Comparison of ENCODE assay signal across 7 cellular contexts in the genomic region with DNA sequence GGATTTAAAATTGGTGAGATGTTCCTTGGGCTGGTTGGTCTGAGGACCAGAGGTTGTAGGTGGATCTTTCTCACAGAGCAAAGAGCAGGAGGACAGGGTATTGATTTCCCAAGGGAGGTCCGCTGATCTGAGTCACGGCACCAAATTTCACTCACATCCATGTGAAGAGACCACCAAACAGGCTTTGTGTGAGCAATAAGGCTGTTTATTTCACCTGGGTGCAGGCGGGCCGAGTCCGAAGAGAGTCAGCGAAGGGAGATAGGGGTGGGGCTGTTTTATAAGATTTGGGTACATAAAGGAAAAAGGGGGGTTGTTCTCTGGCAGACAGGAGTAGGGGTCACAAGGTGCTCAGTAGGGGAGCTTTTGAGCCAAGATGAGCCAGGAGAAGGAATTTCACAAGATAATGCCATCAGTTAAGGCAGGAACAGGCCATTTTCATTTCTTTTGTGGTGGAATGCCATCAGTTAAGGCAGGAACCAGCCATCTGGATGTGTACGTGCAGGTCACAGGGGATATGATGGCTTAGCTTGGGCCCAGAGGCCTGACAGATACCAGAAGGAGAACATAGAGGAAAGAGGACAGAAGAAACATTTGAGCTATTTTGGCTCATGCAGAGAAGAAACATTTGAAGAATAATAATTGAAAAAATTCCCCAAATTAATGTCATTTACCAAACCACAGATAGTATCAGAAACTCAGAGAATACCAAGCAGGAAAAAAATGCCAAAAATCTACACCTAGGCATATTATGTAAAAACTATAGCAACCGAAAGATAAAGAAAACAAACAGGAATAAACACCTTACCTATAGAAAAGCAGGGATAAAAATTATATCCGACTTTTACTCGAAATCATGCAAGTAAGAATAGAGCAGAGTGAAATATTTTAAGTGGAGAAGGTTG.
DNase-seq lines count a peak whose midpoint lies in the region; ATAC-seq and TF ChIP-seq lines count a peak whose summit lies in the region.
"Not testable (repeated sequence)": the region's sequence is repeated elsewhere in the genome, so short reads cannot be mapped to it uniquely, and the experiment has no call there.

No MANE protein-coding gene starts in this region.

- not testable (repeated sequence) for H3K36me3 Mint-ChIP-seq in WTC11; endothelial cell (ENCODE audit: low read depth, unreplicated experiment)

- H3K9ac ChIP-seq in ES-I3 (ENCODE audit: low read depth, low read length) (peak overlapping the region; percentile 75), HUES48 (ENCODE audit: low read depth, low read length) (peak overlapping the region; percentile 45; the same call in 1 of the 2 replicates)
- H3K9ac ChIP-seq in iPS-20b (ENCODE audit: low read depth, low read length), result not testable (repeated sequence)

- peak overlapping the region; percentile 62 for H3K27ac ChIP-seq in HUES48 (ENCODE audit: low read depth, low read length)
- H3K27ac ChIP-seq in iPS DF 6.9 (ENCODE audit: low read length), result not testable (repeated sequence)
- H3K27ac ChIP-seq in iPS-20b (ENCODE audit: low read length), result peak overlapping the region; percentile 39

- TF ChIP-seq CTCF in WTC11 (IDR thresholded peaks at IDR 0.05); endothelial cell (IDR thresholded peaks at IDR 0.05; ENCODE audit: unreplicated experiment): not testable (repeated sequence)

- peaks cover 27% of the 10 kb centered on the region for H3K36me3 ChIP-seq in ES-I3 (ENCODE audit: insufficient read depth, low read length)
- not testable (repeated sequence) for H3K36me3 ChIP-seq in HUES48 (ENCODE audit: control insufficient read depth, insufficient read depth, low read length); iPS DF 6.9 (ENCODE audit: control insufficient read depth, insufficient read depth, low read length); iPS-20b (ENCODE audit: insufficient read depth, low read depth, low read length)

- WGBS in iPS DF 6.9 (ENCODE audit: insufficient coverage, insufficient read length), result no CpG with 5 or more reads among the region's 10 CpGs

- not testable (repeated sequence) for H3K27me3 Mint-ChIP-seq in WTC11 (ENCODE audit: low read depth); endothelial cell (ENCODE audit: unreplicated experiment)

- CTCF ChIA-PET in WTC11 (lab: Charles Lee), result not testable (repeated sequence)

- POLR2A ChIA-PET in WTC11 (lab: Charles Lee), result not testable (repeated sequence)

- peaks cover 16% of the 10 kb centered on the region for H3K4me1 ChIP-seq in ES-I3 (ENCODE audit: insufficient read depth, low read length)
- peaks cover 23% of the 10 kb centered on the region for H3K4me1 ChIP-seq in HUES48 (ENCODE audit: control insufficient read depth, insufficient read depth, low read length)
- H3K4me1 ChIP-seq in iPS DF 6.9 (ENCODE audit: control insufficient read depth, insufficient read depth, low read length), result not testable (repeated sequence)
- peaks cover 18% of the 10 kb centered on the region; the same call in 1 of the 2 replicates for H3K4me1 ChIP-seq in iPS-20b (ENCODE audit: insufficient read depth, low read length)

- H3K4me1 Mint-ChIP-seq in WTC11 (peaks cover 19% of the 10 kb centered on the region), endothelial cell (ENCODE audit: unreplicated experiment) (peaks cover 23% of the 10 kb centered on the region)

- H3K4me3 ChIP-seq in HUES48 (ENCODE audit: low read depth, low read length) (peak overlapping the region; percentile 61), iPS DF 6.9 (ENCODE audit: low read length) (peak overlapping the region; percentile 71; the same call in 1 of the 2 replicates), iPS-20b (ENCODE audit: low read length) (peak overlapping the region; percentile 40; the same call in 1 of the 2 replicates)

- peak overlapping the region; percentile 97 for H3K27ac Mint-ChIP-seq in WTC11
- H3K27ac Mint-ChIP-seq in endothelial cell (ENCODE audit: unreplicated experiment), result not testable (repeated sequence)

- not testable (repeated sequence) for H3K9me3 Mint-ChIP-seq in WTC11; endothelial cell (ENCODE audit: unreplicated experiment)

- not testable (repeated sequence) for H3K4me3 Mint-ChIP-seq in WTC11
- H3K4me3 Mint-ChIP-seq in endothelial cell (ENCODE audit: unreplicated experiment), result peak overlapping the region; percentile 6

- not testable (repeated sequence) for H3K9me3 ChIP-seq in ES-I3 (ENCODE audit: control insufficient read depth, insufficient read depth, low read length); HUES48 (ENCODE audit: control insufficient read depth, insufficient read depth, low read length); iPS DF 6.9 (ENCODE audit: control insufficient read depth, insufficient read depth, low read length); iPS-20b (ENCODE audit: insufficient read depth, low read depth, low read length)

- H3K27me3 ChIP-seq in HUES48 (ENCODE audit: control insufficient read depth, insufficient read depth, low read length); iPS DF 6.9 (ENCODE audit: control insufficient read depth, insufficient read depth, low read length); iPS-20b (ENCODE audit: insufficient read depth, low read length): not testable (repeated sequence)

- ATAC-seq in WTC11, result peak; percentile 26

- DNase-seq in WTC11 (ENCODE audit: low spot score), result peak; percentile 14
- DNase-seq in endothelial cell (ENCODE audit: low spot score); iPS DF 6.9 (ENCODE audit: low read depth, low spot score): not testable (repeated sequence)
- DNase-seq in superior temporal gyrus (ENCODE audit: extremely low spot score), result peak; percentile 2

TF ChIP-seq in WTC11, 78 proteins besides CTCF, POLR2A, EP300 and RAD21:
- peak; percentile 96; the same call in 1 of the 2 replicates for TF ChIP-seq TEAD1 (CRISPR knock-in tag; IDR thresholded peaks at IDR 0.05)
- 0 out of 2 replicates have a peak, but pooled peaks have one; percentile 51 for TF ChIP-seq KAT7 (CRISPR knock-in tag; IDR thresholded peaks at IDR 0.05; ENCODE audit: borderline replicate concordance)
- TF ChIP-seq SP1 (CRISPR knock-in tag; conservative IDR thresholded peaks at IDR 0.05), result 0 out of 2 replicates have a peak, but pooled peaks have one; percentile 13
